Comparison of ENCODE assay signal across 1 cellular context in genomic region chr2:96843538-96844268, GRCh38.
TF ChIP-seq lines count a peak whose summit lies in the region.

ANKRD23 (minus strand) TSS chr2:96844021; CDS start chr2:96843992, 29 bp downstream.

TF ChIP-seq in GM23338, 12 proteins besides CTCF, POLR2A, EP300 and RAD21:
- TF ChIP-seq STAT1 (IDR thresholded peaks at IDR 0.05; ENCODE audit: unreplicated experiment) (no peak), ZNF331 (CRISPR knock-in tag; IDR thresholded peaks at IDR 0.05; ENCODE audit: low read depth) (no peak), ZNF462 (CRISPR knock-in tag; IDR thresholded peaks at IDR 0.05) (no peak), NANOG (IDR thresholded peaks at IDR 0.05; ENCODE audit: borderline replicate concordance) (no peak), EZH2phosphoT487 (IDR thresholded peaks at IDR 0.05; ENCODE audit: unreplicated experiment) (no peak), JUNB (IDR thresholded peaks at IDR 0.05; ENCODE audit: unreplicated experiment) (no peak), ZNF114 (CRISPR knock-in tag; IDR thresholded peaks at IDR 0.05) (no peak), EZH2 (IDR thresholded peaks at IDR 0.05; ENCODE audit: low read depth, unreplicated experiment) (no peak), CREB1 (CRISPR knock-in tag; IDR thresholded peaks at IDR 0.05; ENCODE audit: low read depth) (no peak), POLR2AphosphoS5 (IDR thresholded peaks at IDR 0.05; ENCODE audit: low read depth) (no peak)
- TF ChIP-seq, protein P1, sequence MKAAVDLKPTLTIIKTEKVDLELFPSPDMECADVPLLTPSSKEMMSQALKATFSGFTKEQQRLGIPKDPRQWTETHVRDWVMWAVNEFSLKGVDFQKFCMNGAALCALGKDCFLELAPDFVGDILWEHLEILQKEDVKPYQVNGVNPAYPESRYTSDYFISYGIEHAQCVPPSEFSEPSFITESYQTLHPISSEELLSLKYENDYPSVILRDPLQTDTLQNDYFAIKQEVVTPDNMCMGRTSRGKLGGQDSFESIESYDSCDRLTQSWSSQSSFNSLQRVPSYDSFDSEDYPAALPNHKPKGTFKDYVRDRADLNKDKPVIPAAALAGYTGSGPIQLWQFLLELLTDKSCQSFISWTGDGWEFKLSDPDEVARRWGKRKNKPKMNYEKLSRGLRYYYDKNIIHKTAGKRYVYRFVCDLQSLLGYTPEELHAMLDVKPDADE (IDR thresholded peaks at IDR 0.05): no peak
- TF ChIP-seq, protein P2, sequence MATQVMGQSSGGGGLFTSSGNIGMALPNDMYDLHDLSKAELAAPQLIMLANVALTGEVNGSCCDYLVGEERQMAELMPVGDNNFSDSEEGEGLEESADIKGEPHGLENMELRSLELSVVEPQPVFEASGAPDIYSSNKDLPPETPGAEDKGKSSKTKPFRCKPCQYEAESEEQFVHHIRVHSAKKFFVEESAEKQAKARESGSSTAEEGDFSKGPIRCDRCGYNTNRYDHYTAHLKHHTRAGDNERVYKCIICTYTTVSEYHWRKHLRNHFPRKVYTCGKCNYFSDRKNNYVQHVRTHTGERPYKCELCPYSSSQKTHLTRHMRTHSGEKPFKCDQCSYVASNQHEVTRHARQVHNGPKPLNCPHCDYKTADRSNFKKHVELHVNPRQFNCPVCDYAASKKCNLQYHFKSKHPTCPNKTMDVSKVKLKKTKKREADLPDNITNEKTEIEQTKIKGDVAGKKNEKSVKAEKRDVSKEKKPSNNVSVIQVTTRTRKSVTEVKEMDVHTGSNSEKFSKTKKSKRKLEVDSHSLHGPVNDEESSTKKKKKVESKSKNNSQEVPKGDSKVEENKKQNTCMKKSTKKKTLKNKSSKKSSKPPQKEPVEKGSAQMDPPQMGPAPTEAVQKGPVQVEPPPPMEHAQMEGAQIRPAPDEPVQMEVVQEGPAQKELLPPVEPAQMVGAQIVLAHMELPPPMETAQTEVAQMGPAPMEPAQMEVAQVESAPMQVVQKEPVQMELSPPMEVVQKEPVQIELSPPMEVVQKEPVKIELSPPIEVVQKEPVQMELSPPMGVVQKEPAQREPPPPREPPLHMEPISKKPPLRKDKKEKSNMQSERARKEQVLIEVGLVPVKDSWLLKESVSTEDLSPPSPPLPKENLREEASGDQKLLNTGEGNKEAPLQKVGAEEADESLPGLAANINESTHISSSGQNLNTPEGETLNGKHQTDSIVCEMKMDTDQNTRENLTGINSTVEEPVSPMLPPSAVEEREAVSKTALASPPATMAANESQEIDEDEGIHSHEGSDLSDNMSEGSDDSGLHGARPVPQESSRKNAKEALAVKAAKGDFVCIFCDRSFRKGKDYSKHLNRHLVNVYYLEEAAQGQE (IDR thresholded peaks at IDR 0.05; ENCODE audit: unreplicated experiment): no peak
